21 cellular contexts compared by ENCODE assay signal in the genomic region with DNA sequence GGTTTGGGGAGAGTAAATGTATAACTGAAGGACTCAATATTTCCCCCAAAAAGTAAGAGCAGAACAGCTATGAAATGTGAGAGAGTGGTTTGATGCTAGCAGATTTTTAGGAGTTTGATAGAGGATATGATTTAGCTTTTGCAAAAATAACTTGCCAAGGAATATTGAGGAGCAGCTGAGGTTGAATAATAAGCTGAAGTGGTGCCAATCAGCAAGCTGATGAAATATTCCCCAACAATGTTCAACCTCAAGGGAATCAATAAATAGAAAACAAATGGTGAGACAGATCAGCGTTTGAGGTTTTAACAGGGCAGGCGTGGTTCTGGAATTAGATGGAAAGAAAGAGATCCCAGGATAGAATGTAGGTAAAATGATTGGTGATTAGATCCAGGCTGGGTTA.
"Had no signal": no experiment of that assay in that cellular context is flagged by ENCODE, and none has a peak within 500 bp of the region (broad histone marks: within the 10 kb centered on the region; RNA-seq: fewer than 3 reads in every experiment).

No MANE protein-coding gene starts in this region.

- ATAC-seq: activated CD4-positive, CD25-positive, alpha-beta regulatory T cell treated with anti-CD3 and anti-CD28 coated beads, Interleukin-2, amount 50 U/mL, for 24 hours; left lobe of liver; stimulated activated naive B cell treated with anti-CD40 and anti-IgM and Interleukin-4, amounts not matched to agents 10 μg/mL and 1 μg/mL and 100 μg/mL, for 72 hours; T-cell had no signal

- H3K36me3 Mint-ChIP-seq: activated naive CD8-positive, alpha-beta T cell treated with anti-CD3 and anti-CD28 coated beads, Interleukin-2, amount 10 ng/mL, durations not matched to agents 7 days and 5 days; stimulated activated naive B cell treated with anti-CD40 and anti-IgM and Interleukin-4, amounts not matched to agents 10 μg/mL and 1 μg/mL and 100 μg/mL, for 72 hours; T-cell had no signal

- H3K27me3 Mint-ChIP-seq: activated naive CD8-positive, alpha-beta T cell treated with anti-CD3 and anti-CD28 coated beads, Interleukin-2, amount 10 ng/mL, durations not matched to agents 7 days and 5 days; stimulated activated naive B cell treated with anti-CD40 and anti-IgM and Interleukin-4, amounts not matched to agents 10 μg/mL and 1 μg/mL and 100 μg/mL, for 72 hours; T-cell had no signal

- H3K4me2 ChIP-seq: hepatocyte had no signal

- H3K27me3 ChIP-seq: brain microvascular endothelial cell, hepatocyte, sigmoid colon, tibial nerve, uterus had no signal

- H3K27ac Mint-ChIP-seq: activated naive CD8-positive, alpha-beta T cell treated with anti-CD3 and anti-CD28 coated beads, Interleukin-2, amount 10 ng/mL, durations not matched to agents 7 days and 5 days; activated T-helper 1 cell treated with anti-CD3 and anti-CD28 coated beads, Interleukin-12 subunit alpha, Interleukin-12 subunit beta, Interleukin-2, Interleukin-4 antibody, amounts not matched to agents 30 ng/mL and 10 ng/mL and 1 ng/mL, durations not matched to agents 14 hours and 24 hours and 36 hours; nephron progenitor cell; stimulated activated naive B cell treated with anti-CD40 and anti-IgM and Interleukin-4, amounts not matched to agents 10 μg/mL and 1 μg/mL and 100 μg/mL, for 72 hours; T-cell had no signal

- H3K27ac ChIP-seq: brain microvascular endothelial cell, hepatocyte, sigmoid colon had no signal

- H3K9me3 ChIP-seq: uterus had no signal

- H3K79me2 ChIP-seq: hepatocyte had no signal

- H3K4me3 Mint-ChIP-seq: activated naive CD8-positive, alpha-beta T cell treated with anti-CD3 and anti-CD28 coated beads, Interleukin-2, amount 10 ng/mL, durations not matched to agents 7 days and 5 days; activated T-helper 1 cell treated with anti-CD3 and anti-CD28 coated beads, Interleukin-12 subunit alpha, Interleukin-12 subunit beta, Interleukin-2, Interleukin-4 antibody, amounts not matched to agents 30 ng/mL and 10 ng/mL and 1 ng/mL, durations not matched to agents 14 hours and 24 hours and 36 hours; nephron progenitor cell; stimulated activated naive B cell treated with anti-CD40 and anti-IgM and Interleukin-4, amounts not matched to agents 10 μg/mL and 1 μg/mL and 100 μg/mL, for 72 hours; T-cell had no signal

- H3K36me3 ChIP-seq: brain microvascular endothelial cell, sigmoid colon, tibial nerve, uterus had no signal

- H3K4me3 ChIP-seq: hepatocyte, sigmoid colon, tibial nerve, uterus had no signal

- H3K9me3 Mint-ChIP-seq: activated naive CD8-positive, alpha-beta T cell treated with anti-CD3 and anti-CD28 coated beads, Interleukin-2, amount 10 ng/mL, durations not matched to agents 7 days and 5 days; nephron progenitor cell; stimulated activated naive B cell treated with anti-CD40 and anti-IgM and Interleukin-4, amounts not matched to agents 10 μg/mL and 1 μg/mL and 100 μg/mL, for 72 hours had no signal

- H2AFZ ChIP-seq: hepatocyte had no signal

- H3K4me1 Mint-ChIP-seq: activated naive CD8-positive, alpha-beta T cell treated with anti-CD3 and anti-CD28 coated beads, Interleukin-2, amount 10 ng/mL, durations not matched to agents 7 days and 5 days; nephron progenitor cell; stimulated activated naive B cell treated with anti-CD40 and anti-IgM and Interleukin-4, amounts not matched to agents 10 μg/mL and 1 μg/mL and 100 μg/mL, for 72 hours; T-cell had no signal

- DNase-seq: activated CD4-positive, alpha-beta T cell treated with anti-CD3 and anti-CD28 coated beads, Interleukin-2, amount 50 U/mL, for 1 hour; activated CD8-positive, alpha-beta memory T cell treated with anti-CD3 and anti-CD28 coated beads for 24 hours; activated naive CD8-positive, alpha-beta T cell treated with anti-CD3 and anti-CD28 coated beads, Interleukin-2, amount 10 ng/mL, durations not matched to agents 7 days and 5 days; anterior cingulate cortex; brain microvascular endothelial cell; cerebellar nuclear complex; effector memory CD4-positive, alpha-beta T cell; islet precursor cell; nephron progenitor cell; sigmoid colon; stimulated activated CD4-positive, alpha-beta T cell treated with anti-CD3 and anti-CD28 coated beads, Interleukin-2, amount 100 ng/mL, for 48 hours; stimulated activated naive B cell treated with anti-CD40 and anti-IgM and Interleukin-4, amounts not matched to agents 10 μg/mL and 1 μg/mL and 100 μg/mL, for 72 hours; substantia nigra; T-cell; T-helper 9 cell; uterus had no signal

- H3K4me1 ChIP-seq: sigmoid colon, uterus had no signal
